20 cellular contexts compared by ENCODE assay signal in the genomic region with DNA sequence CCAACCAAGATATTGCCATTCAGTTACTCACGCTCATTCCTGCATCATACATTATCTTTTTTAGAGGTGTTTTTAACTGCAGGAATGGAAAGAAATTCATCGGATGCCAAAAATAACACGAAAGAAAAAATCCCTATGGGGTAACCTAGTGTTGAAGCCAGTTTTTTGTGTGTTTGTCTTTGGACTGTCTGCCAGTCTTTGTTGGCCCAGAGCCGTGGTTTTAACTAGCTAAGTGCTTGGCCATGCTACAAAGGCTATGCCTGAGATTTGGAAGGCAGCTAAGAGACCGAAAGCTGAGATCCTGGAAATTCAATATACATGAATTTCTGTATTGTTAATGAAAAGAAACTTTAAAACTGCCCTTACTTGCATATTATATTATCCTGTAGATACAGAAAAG.
"Had no signal": no experiment of that assay in that cellular context is flagged by ENCODE, and none has a peak within 500 bp of the region (broad histone marks: within the 10 kb centered on the region; RNA-seq: fewer than 3 reads in every experiment).

No MANE protein-coding gene starts in this region.

- H2AFZ ChIP-seq: hepatocyte had no signal

- H3K27me3 ChIP-seq: ascending aorta, hepatocyte, suprapubic skin, upper lobe of left lung had no signal

- H3K4me1 Mint-ChIP-seq: activated CD4-positive, alpha-beta T cell treated with anti-CD3 and anti-CD28 coated beads, Interleukin-2, amount 10 ng/mL, durations not matched to agents 7 days and 5 days; activated naive CD8-positive, alpha-beta T cell treated with anti-CD3 and anti-CD28 coated beads, Interleukin-2, amount 50 U/mL, for 24 hours; central memory CD8-positive, alpha-beta T cell; naive thymus-derived CD4-positive, alpha-beta T cell; T-helper 17 cell had no signal

- H3K36me3 ChIP-seq: ascending aorta, lower lobe of right lung, suprapubic skin, upper lobe of left lung had no signal

- H3K36me3 Mint-ChIP-seq: naive thymus-derived CD4-positive, alpha-beta T cell had no signal

- H3K4me2 ChIP-seq: hepatocyte had no signal

- H3K4me3 ChIP-seq: ascending aorta, hepatocyte, lower lobe of right lung, suprapubic skin, upper lobe of left lung had no signal

- H3K27me3 Mint-ChIP-seq: activated CD4-positive, alpha-beta T cell treated with anti-CD3 and anti-CD28 coated beads, Interleukin-2, amount 10 ng/mL, durations not matched to agents 7 days and 5 days; activated naive CD8-positive, alpha-beta T cell treated with anti-CD3 and anti-CD28 coated beads, Interleukin-2, amount 50 U/mL, for 24 hours; central memory CD8-positive, alpha-beta T cell; dendritic cell treated with granulocyte-macrophage colony-stimulating factor and Interleukin-4, amounts not matched to agents 40 ng/mL and 50 ng/mL, for 4 days; naive thymus-derived CD4-positive, alpha-beta T cell; progenitor cell of endocrine pancreas; T-helper 17 cell had no signal

- H3K4me1 ChIP-seq: ascending aorta, lower lobe of right lung, suprapubic skin, upper lobe of left lung had no signal

- ATAC-seq: activated naive CD8-positive, alpha-beta T cell treated with anti-CD3 and anti-CD28 coated beads, Interleukin-2, amount 50 U/mL, for 24 hours; lower lobe of right lung; naive thymus-derived CD4-positive, alpha-beta T cell; sciatic nerve; T-helper 17 cell had no signal

- H3K4me3 Mint-ChIP-seq: activated CD4-positive, alpha-beta T cell treated with anti-CD3 and anti-CD28 coated beads, Interleukin-2, amount 10 ng/mL, durations not matched to agents 7 days and 5 days; activated naive CD8-positive, alpha-beta T cell treated with anti-CD3 and anti-CD28 coated beads, Interleukin-2, amount 50 U/mL, for 24 hours; central memory CD8-positive, alpha-beta T cell; dendritic cell treated with granulocyte-macrophage colony-stimulating factor and Interleukin-4, amounts not matched to agents 40 ng/mL and 50 ng/mL, for 4 days; naive thymus-derived CD4-positive, alpha-beta T cell; T-helper 17 cell had no signal

- H3K79me2 ChIP-seq: hepatocyte had no signal

- H3K27ac Mint-ChIP-seq: activated CD4-positive, alpha-beta T cell treated with anti-CD3 and anti-CD28 coated beads, Interleukin-2, amount 10 ng/mL, durations not matched to agents 7 days and 5 days; activated naive CD8-positive, alpha-beta T cell treated with anti-CD3 and anti-CD28 coated beads, Interleukin-2, amount 50 U/mL, for 24 hours; dendritic cell treated with granulocyte-macrophage colony-stimulating factor and Interleukin-4, amounts not matched to agents 40 ng/mL and 50 ng/mL, for 4 days; naive thymus-derived CD4-positive, alpha-beta T cell; progenitor cell of endocrine pancreas; T-helper 17 cell had no signal

- H3K27ac ChIP-seq: ascending aorta, hepatocyte, lower lobe of right lung, suprapubic skin, upper lobe of left lung had no signal

- DNase-seq: activated CD4-positive, alpha-beta T cell treated with anti-CD3 and anti-CD28 coated beads, Interleukin-2, amount 10 ng/mL, durations not matched to agents 7 days and 5 days; activated CD4-positive, CD25-positive, alpha-beta regulatory T cell; activated CD8-positive, alpha-beta memory T cell treated with anti-CD3 and anti-CD28 coated beads for 24 hours; activated naive CD4-positive, alpha-beta T cell treated with Interleukin-2 at 50 U/mL for 16 hours; activated naive CD8-positive, alpha-beta T cell treated with anti-CD3 and anti-CD28 coated beads, Interleukin-2, amount 50 U/mL, for 24 hours; kidney glomerular epithelial cell; lower lobe of right lung; naive thymus-derived CD4-positive, alpha-beta T cell; nucleus accumbens; stimulated activated CD4-positive, alpha-beta T cell treated with anti-CD3 and anti-CD28 coated beads, Interleukin-12 subunit alpha, Interleukin-12 subunit beta, amount 100 ng/mL, for 4 hours; stimulated activated naive CD4-positive, alpha-beta T cell treated with Interleukin-2 at 50 U/mL for 16 hours; T-helper 17 cell; upper lobe of left lung had no signal
